ENCODE assay signal across 23 cellular contexts in the genomic region with DNA sequence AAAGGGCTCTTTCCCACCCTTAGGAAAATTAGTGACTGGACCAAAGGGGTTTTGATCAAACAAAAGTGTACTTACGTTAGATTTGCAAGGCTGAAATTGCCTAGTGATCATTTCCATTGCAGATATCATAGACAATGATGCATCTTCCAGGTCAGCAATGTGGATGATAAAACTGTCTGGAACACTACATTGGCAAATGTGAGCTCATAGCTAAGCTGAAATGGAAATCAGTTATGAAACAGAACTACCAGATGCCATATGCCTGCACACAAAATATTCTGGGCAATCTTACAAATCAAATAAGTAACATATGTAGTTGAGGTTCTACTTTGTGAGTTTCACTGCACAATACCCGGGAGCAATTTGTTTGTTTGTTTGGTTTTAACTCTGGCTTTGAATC. TPM values are rescaled to one million over a fixed set of nuclear protein-coding genes. Genes with fewer than 3 reads are reported as not detected.
"Had no signal": no experiment of that assay in that cellular context is flagged by ENCODE, and none has a peak within 500 bp of the region (broad histone marks: within the 10 kb centered on the region; RNA-seq: fewer than 3 reads in every experiment).

No MANE protein-coding gene starts in this region.

- H3K4me1 Mint-ChIP-seq: activated T-helper 17 cell treated with anti-CD3 and anti-CD28 coated beads, Interleukin-2, amount 50 U/mL, for 72 hours; endodermal cell had no signal

- H3K4me1 ChIP-seq: esophagus squamous epithelium, foreskin keratinocyte, parathyroid adenoma, transverse colon had no signal

- H3K9me3 ChIP-seq: esophagus squamous epithelium, lower lobe of right lung, transverse colon had no signal

- H3K36me3 Mint-ChIP-seq: WTC11 had no signal

- H3K36me3 ChIP-seq: esophagus squamous epithelium, lower lobe of right lung, transverse colon had no signal

- H3K9ac ChIP-seq: parathyroid adenoma had no signal

- H3K4me3 Mint-ChIP-seq: activated naive CD8-positive, alpha-beta T cell treated with anti-CD3 and anti-CD28 coated beads, Interleukin-2, amount 10 ng/mL, durations not matched to agents 7 days and 5 days; activated T-cell treated with anti-CD3 and anti-CD28 coated beads, Interleukin-2, amount 50 U/mL, for 24 hours; activated T-helper 17 cell treated with anti-CD3 and anti-CD28 coated beads, Interleukin-2, amount 50 U/mL, for 72 hours; endodermal cell; WTC11 had no signal

- ATAC-seq: activated T-helper 17 cell treated with anti-CD3 and anti-CD28 coated beads, Interleukin-2, amount 50 U/mL, for 72 hours; foreskin keratinocyte; left lobe of liver; lower lobe of right lung; WTC11 had no signal

- DNase-seq: activated CD8-positive, alpha-beta memory T cell treated with anti-CD3 and anti-CD28 coated beads for 24 hours; activated CD8-positive, alpha-beta memory T cell treated with anti-CD3 and anti-CD28 coated beads, Interleukin-2, amount 50 U/mL, for 4 hours; activated naive CD8-positive, alpha-beta T cell treated with anti-CD3 and anti-CD28 coated beads, Interleukin-2, amount 10 ng/mL, durations not matched to agents 7 days and 5 days; activated T-cell treated with anti-CD3 and anti-CD28 coated beads, Interleukin-2, amount 50 U/mL, for 24 hours; amniotic stem cell; endodermal cell; esophagus squamous epithelium; foreskin keratinocyte; lower lobe of right lung; naive B cell; nucleus accumbens; right cardiac atrium; stimulated activated CD4-positive, alpha-beta T cell treated with anti-CD3 and anti-CD28 coated beads, Interleukin-4, amount 100 ng/mL, for 24 hours; stimulated activated naive CD4-positive, alpha-beta T cell treated with Interleukin-2 at 50 U/mL for 16 hours; transverse colon had no signal

- H3K4me3 ChIP-seq: coronary artery, esophagus squamous epithelium, lower lobe of right lung, transverse colon had no signal

- H3K27ac ChIP-seq: coronary artery, esophagus squamous epithelium, foreskin keratinocyte, lower lobe of right lung, transverse colon had no signal

- H3K27me3 ChIP-seq: transverse colon had no signal

- H3K27me3 Mint-ChIP-seq: activated naive CD8-positive, alpha-beta T cell treated with anti-CD3 and anti-CD28 coated beads, Interleukin-2, amount 10 ng/mL, durations not matched to agents 7 days and 5 days; activated T-cell treated with anti-CD3 and anti-CD28 coated beads, Interleukin-2, amount 50 U/mL, for 24 hours; naive B cell had no signal

- H3K9me3 Mint-ChIP-seq: activated T-cell treated with anti-CD3 and anti-CD28 coated beads, Interleukin-2, amount 50 U/mL, for 24 hours; activated T-helper 17 cell treated with anti-CD3 and anti-CD28 coated beads, Interleukin-2, amount 50 U/mL, for 72 hours; endodermal cell; naive B cell; WTC11 had no signal

- H3K27ac Mint-ChIP-seq: activated naive CD8-positive, alpha-beta T cell treated with anti-CD3 and anti-CD28 coated beads, Interleukin-2, amount 10 ng/mL, durations not matched to agents 7 days and 5 days; activated T-cell treated with anti-CD3 and anti-CD28 coated beads, Interleukin-2, amount 50 U/mL, for 24 hours; activated T-helper 17 cell treated with anti-CD3 and anti-CD28 coated beads, Interleukin-2, amount 50 U/mL, for 72 hours; endodermal cell; WTC11 had no signal

RNA-seq across cellular contexts. Expression of gene LY86, which starts 34.0 kb away (rescaled TPM):
- total RNA-seq: activated T-helper 17 cell treated with anti-CD3 and anti-CD28 coated beads, Interleukin-2, amount 50 U/mL, for 72 hours; bronchial epithelial cell; endodermal cell; foreskin keratinocyte; kidney epithelial cell; pulmonary artery endothelial cell; WTC11 had no signal
